ENCODE assay signal across 17 cellular contexts in genomic region chr20:43988867-43989266, GRCh38.
DNase-seq lines count a peak whose midpoint lies in the region; ATAC-seq, FAIRE-seq and TF ChIP-seq lines count a peak whose summit lies in the region.
"Had no signal": no experiment of that assay in that cellular context is flagged by ENCODE, and none has a peak within 500 bp of the region (broad histone marks: within the 10 kb centered on the region; RNA-seq: fewer than 3 reads in every experiment).

No MANE protein-coding gene starts in this region.

- no peaks in the 10 kb centered on the region for H3K9me3 ChIP-seq in MM.1S (replicated peaks; ENCODE audit: insufficient read depth, low read length)
- no peaks in the 10 kb centered on the region; the same call in 2 of the 3 replicates for H3K9me3 ChIP-seq in GM12878 (replicated peaks; ENCODE audit: control insufficient read depth, insufficient read depth, low read length)
- no peaks in the 10 kb centered on the region for H3K9me3 ChIP-seq in osteoblast (ENCODE audit: low read depth, low read length)
- H3K9me3 ChIP-seq in stomach = peaks cover 0 to 14% (median 5%) of the 10 kb centered on the region in 4 donors
- H3K9me3 ChIP-seq: pancreas had no signal

- H3K9ac ChIP-seq in MM.1S (ENCODE audit: low read length) (peak overlapping the region; percentile 32), GM12878 (ENCODE audit: control insufficient read depth, insufficient read depth, low read length) (no peak overlapping the region)

- H3K4me1 ChIP-seq in MM.1S (ENCODE audit: low read length) (peaks cover 43% of the 10 kb centered on the region), GM12878 (ENCODE audit: control insufficient read depth, insufficient read depth, low read length) (peaks cover 4% of the 10 kb centered on the region), osteoblast (ENCODE audit: insufficient read depth, low read length) (no peaks in the 10 kb centered on the region), stomach (no peaks in the 10 kb centered on the region)
- H3K4me1 ChIP-seq: pancreas had no signal

- H3K4me2 ChIP-seq in MM.1S (ENCODE audit: low read depth, low read length) (peak overlapping the region; percentile 37), GM12878 (ENCODE audit: control insufficient read depth, insufficient read depth) (no peak overlapping the region), osteoblast (ENCODE audit: insufficient read depth, low read length) (no peak overlapping the region)

- no peak overlapping the region for H3K4me3 ChIP-seq in MM.1S (ENCODE audit: low read length)
- no peak overlapping the region for H3K4me3 ChIP-seq in GM12878
- H3K4me3 ChIP-seq in osteoblast (ENCODE audit: insufficient read depth, low read length) = no peak overlapping the region
- H3K4me3 ChIP-seq in stomach = no peak overlapping the region
- H3K4me3 ChIP-seq: left lung, pancreas had no signal

- no peaks in the 10 kb centered on the region for H3K9me2 ChIP-seq in MM.1S (replicated peaks; ENCODE audit: insufficient read depth, low read length)

- no peak overlapping the region for H2AFZ ChIP-seq in MM.1S (ENCODE audit: low read length)
- H2AFZ ChIP-seq in GM12878 (ENCODE audit: control insufficient read depth, low read depth, low read length) = no peak overlapping the region
- H2AFZ ChIP-seq in osteoblast (ENCODE audit: low read length) = no peak overlapping the region

- TF ChIP-seq POLR2A in GM12878 (IDR thresholded peaks at IDR 0.05; ENCODE audit: low read depth, low read length) = no peak
- no peak for TF ChIP-seq POLR2A in stomach (IDR thresholded peaks at IDR 0.05)

- peak; percentile 37 for ATAC-seq in GM12878
- ATAC-seq: left lung, pancreas had no signal

- H3K27ac ChIP-seq in MM.1S (ENCODE audit: low read length) (peak overlapping the region; percentile 78), GM12878 (ENCODE audit: control insufficient read depth, insufficient read depth) (no peak overlapping the region), osteoblast (ENCODE audit: low read depth, low read length) (no peak overlapping the region), stomach (no peak overlapping the region)
- H3K27ac ChIP-seq: left lung, pancreas had no signal

- intact Hi-C loops in GM12878 (cut with micrococcal nuclease; ENCODE audit: unreplicated experiment) (no loop called here), stomach (cut with DNase I; ENCODE audit: low total_unique reads) (no loop called here)

- H3K27me3 ChIP-seq in MM.1S (replicated peaks; ENCODE audit: insufficient read depth, low read length) (no peaks in the 10 kb centered on the region), GM12878 (replicated peaks in 1 of 2; ENCODE audit: control insufficient read depth in 2 of 2, insufficient read depth in 2 of 2, low read length in 1 of 2) (no peaks in the 10 kb centered on the region), osteoblast (ENCODE audit: insufficient read depth, low read length) (no peaks in the 10 kb centered on the region), stomach (no peaks in the 10 kb centered on the region)
- H3K27me3 ChIP-seq: left lung, pancreas had no signal

- SMC1A ChIA-PET in GM12878 (lab: Charles Lee; ENCODE audit: uncharacterized antibody, unreplicated experiment) = interaction anchor here (0.6 to 4.8 kb wide), 5 partner anchors 7 to 50 kb away, joined by 3 to 24 read pairs (median 6); no protein-coding TSS in a partner anchor

- TF ChIP-seq EP300 in GM12878 (IDR thresholded peaks at IDR 0.05; ENCODE audit: borderline replicate concordance in 1 of 2, control insufficient read depth in 1 of 2, low read depth in 2 of 2, low read length in 2 of 2) = no peak
- no peak for TF ChIP-seq EP300 in stomach (IDR thresholded peaks at IDR 0.05)

- H4K20me1 ChIP-seq in MM.1S (ENCODE audit: insufficient read depth, low read length) (no peaks in the 10 kb centered on the region), GM12878 (ENCODE audit: control insufficient read depth, insufficient read depth) (no peaks in the 10 kb centered on the region), osteoblast (ENCODE audit: insufficient read depth, low read length) (no peaks in the 10 kb centered on the region)

- WGBS in GM12878 (ENCODE audit: insufficient coverage, insufficient replicate concordance, low lambda C conversion rate, missing lambda C conversion rate) = 100% methylated on average over 1 of the region's 1 CpG
- WGBS in stomach, 5 donors = 71 to 85% (median 76%) methylated on average over 1 of the region's 1 CpG

- POLR2A ChIA-PET in GM12878 (lab: Charles Lee) = no interaction called here

- H3F3A ChIP-seq in MM.1S (ENCODE audit: insufficient read depth, low read length) = peaks cover 30% of the 10 kb centered on the region

- no peak for FAIRE-seq in GM12878 (lab: Jason Lieb, UNC)
- FAIRE-seq: pancreas had no signal

- H3K36me3 ChIP-seq in MM.1S (replicated peaks; ENCODE audit: insufficient read depth, low read length) (no peaks in the 10 kb centered on the region), GM12878 (ENCODE audit: control insufficient read depth in 2 of 2, insufficient read depth in 2 of 2, low read length in 1 of 2) (no peaks in the 10 kb centered on the region; a peak in 1 of 4 replicates), osteoblast (ENCODE audit: insufficient read depth, low read length) (no peaks in the 10 kb centered on the region), stomach (no peaks in the 10 kb centered on the region)
- H3K36me3 ChIP-seq: left lung, pancreas had no signal

- RAD21 ChIA-PET in GM12878 (lab: Charles Lee; ENCODE audit: unreplicated experiment) = interaction anchor here (0.7 to 2.7 kb wide), 4 partner anchors 8 to 217 kb away, joined by 3 to 6 read pairs (median 3); no protein-coding TSS in a partner anchor

- in situ Hi-C loops in GM12878 (cut with MboI) (no loop called here), GM13976 (cut with MboI; ENCODE audit: low sequenced_read_pairs, unreplicated experiment) (no loop called here)

- CTCF ChIA-PET in GM12878 (lab: Yijun Ruan, JAX) = interaction anchor here (0.6 to 1.3 kb wide), 5 partner anchors 11 to 63 kb away, joined by 3 to 4 read pairs (median 3); no protein-coding TSS in a partner anchor

- TF ChIP-seq CTCF in MM.1S (IDR thresholded peaks at IDR 0.05; ENCODE audit: low read length) (0 out of 2 replicates have a peak, but pooled peaks have one; percentile 11), GM12878 (IDR thresholded peaks at IDR 0.05 in 2 of 3, conservative IDR thresholded peaks at IDR 0.05 in 1 of 3; ENCODE audit: control insufficient read depth in 2 of 3, extremely low read depth in 1 of 3, insufficient read depth in 1 of 3, low read depth in 3 of 3, low read length in 3 of 3) (no peak), osteoblast (IDR thresholded peaks at IDR 0.05; ENCODE audit: extremely low read depth, low read depth, low read length) (peak; percentile 47), stomach (IDR thresholded peaks at IDR 0.05) (no peak), GM13976 (IDR thresholded peaks at IDR 0.05; ENCODE audit: borderline replicate concordance, control extremely low read depth, extremely low read depth, insufficient read depth, missing control alignments) (no peak)

- no TSS peak for BruUV-seq in GM12878 (replicated peaks; lab: Mats Ljungman, UMichigan)

- H3K79me2 ChIP-seq in MM.1S (ENCODE audit: low read length) (peaks cover 72% of the 10 kb centered on the region), GM12878 (ENCODE audit: control insufficient read depth, insufficient read depth, low read length) (no peaks in the 10 kb centered on the region), osteoblast (ENCODE audit: insufficient read depth, low read length) (no peaks in the 10 kb centered on the region)

- peak; percentile 20; the same call in 1 of the 2 replicates for TF ChIP-seq RAD21 in GM12878 (IDR thresholded peaks at IDR 0.05; ENCODE audit: insufficient read depth, low read depth, low read length)

- DNase-seq in EH (ENCODE audit: low read depth) = peak; percentile 71
- DNase-seq in MM.1S = no peak
- DNase-seq in GM12878 (ENCODE audit: low read depth, low spot score) = no peak
- DNase-seq in osteoblast (ENCODE audit: insufficient read length, low spot score, missing footprints) = no peak
- DNase-seq in stomach = no peak
- DNase-seq in DMS 273 treated with DMSO at 0.1 percent for 48 hours (lab: John Stamatoyannopoulos, UW) = no peak
- no peak for DNase-seq in GM13976 (ENCODE audit: low spot score)
- DNase-seq: activated B cell treated with CpG ODN at 0.5 μM for 24 hours; activated gamma-delta T cell; anterior cingulate cortex; DMS53; left lung; NCI-H1436; NCI-H345; pancreas; SHP77; stimulated activated CD4-positive, alpha-beta T cell treated with anti-CD3 and anti-CD28 coated beads, Interleukin-2, amount 100 ng/mL, for 48 hours had no signal

TF ChIP-seq in GM12878, 131 proteins besides CTCF, POLR2A, EP300 and RAD21:
- TF ChIP-seq ZZZ3 (IDR thresholded peaks at IDR 0.05; ENCODE audit: control insufficient read depth, insufficient read length, low read depth) (no peak), USF2 (IDR thresholded peaks at IDR 0.05; ENCODE audit: borderline replicate concordance, low read depth, low read length) (no peak)
TF ChIP-seq in GM12878: peak in this region for 0.

Comparison
In these comparisons a context has a peak if more than half of its experiments do, and no peak if none do; other contexts are left out.
1. CTCF ChIP-seq: peak in MM.1S (single experiment) and osteoblast (single experiment); none in GM12878 (0 of 3), stomach (0 of 7) and GM13976 (single experiment).